ENCODE assay signal across 18 cellular contexts in genomic region chr12:116431677-116432300, GRCh38.
DNase-seq lines count a peak whose midpoint lies in the region; ATAC-seq and TF ChIP-seq lines count a peak whose summit lies in the region.
"Had no signal": no experiment of that assay in that cellular context is flagged by ENCODE, and none has a peak within 500 bp of the region (broad histone marks: within the 10 kb centered on the region; RNA-seq: fewer than 3 reads in every experiment).

No MANE protein-coding gene starts in this region.

- no peaks in the 10 kb centered on the region for H3K27me3 Mint-ChIP-seq in osteocyte (ENCODE audit: unreplicated experiment)

- peaks cover 46% of the 10 kb centered on the region for H3K4me1 ChIP-seq in Panc1 (ENCODE audit: control insufficient read depth, insufficient read depth, low read length)
- peaks cover 12 to 48% (median 36%) of the 10 kb centered on the region in 4 donors for H3K4me1 ChIP-seq in esophagus muscularis mucosa

- peaks cover 3% of the 10 kb centered on the region for H3K36me3 Mint-ChIP-seq in osteocyte (ENCODE audit: unreplicated experiment)

- in situ Hi-C loops in Panc1 (cut with HindIII; ENCODE audit: low pct_unique_long_range_greater_than_20kb, low sequenced_read_pairs) = no loop called here

- H3K9me3 ChIP-seq in AG04450 (ENCODE audit: control insufficient read depth, insufficient read depth, low read length) (peaks cover 9% of the 10 kb centered on the region), Panc1 (ENCODE audit: control insufficient read depth, insufficient read depth, low read depth, low read length) (no peaks in the 10 kb centered on the region; the same call in 1 of the 2 replicates), esophagus muscularis mucosa (peaks cover 0 to 7% (median 3%) of the 10 kb centered on the region in 4 donors)
- H3K9me3 ChIP-seq: SJCRH30 had no signal

- H3K27me3 ChIP-seq in AG04450 (ENCODE audit: control insufficient read depth, insufficient read depth, low read length) (no peaks in the 10 kb centered on the region), Panc1 (ENCODE audit: control insufficient read depth, insufficient read depth, low read length) (no peaks in the 10 kb centered on the region), esophagus muscularis mucosa (no peaks in the 10 kb centered on the region), dorsolateral prefrontal cortex (peaks cover 0 to 6% (median 0%) of the 10 kb centered on the region in 45 donors)
- H3K27me3 ChIP-seq: BLaER1 treated with 17β-estradiol and CSF1 and Interleukin-3, amounts not matched to agents 10 nM and 100 nM; SJCRH30 had no signal

- H3K4me3 Mint-ChIP-seq in osteocyte (ENCODE audit: unreplicated experiment) = no peak overlapping the region
- H3K4me3 Mint-ChIP-seq: H9 had no signal

- CTCF ChIA-PET in AG04450 (lab: Charles Lee) = no interaction called here
- CTCF ChIA-PET in Panc1 (lab: Charles Lee) = no interaction called here

- H3K4me1 Mint-ChIP-seq in osteocyte (ENCODE audit: unreplicated experiment) = peaks cover 67% of the 10 kb centered on the region

- ATAC-seq in Panc1 (no peak), GM21390 (IDR thresholded peaks at IDR 0.05; ENCODE audit: unreplicated experiment) (no peak)

- H3K4me3 ChIP-seq in AG04450 (ENCODE audit: low read depth, low read length) (no peak overlapping the region), Panc1 (ENCODE audit: low read depth in 2 of 2, low read length in 2 of 2) (no peak overlapping the region), esophagus muscularis mucosa (no peak overlapping the region), dorsolateral prefrontal cortex (no peak overlapping the region)
- H3K4me3 ChIP-seq: BLaER1 treated with 17β-estradiol and CSF1 and Interleukin-3, amounts not matched to agents 10 nM and 100 nM; SJCRH30 had no signal

- no peaks in the 10 kb centered on the region for H3K36me3 ChIP-seq in Panc1 (ENCODE audit: control insufficient read depth, insufficient read depth, low read length)
- no peaks in the 10 kb centered on the region for H3K36me3 ChIP-seq in esophagus muscularis mucosa
- H3K36me3 ChIP-seq: BLaER1 treated with 17β-estradiol and CSF1 and Interleukin-3, amounts not matched to agents 10 nM and 100 nM; SJCRH30 had no signal

- POLR2A ChIA-PET in AG04450 (lab: Yijun Ruan, JAX) (no interaction called here), Panc1 (lab: Charles Lee) (no interaction called here)

- H3K27ac ChIP-seq in AG04450 (ENCODE audit: low read depth, low read length) (peak overlapping the region; percentile 21), Panc1 (ENCODE audit: low read length) (peak overlapping the region; percentile 82), esophagus muscularis mucosa (replicated peaks in 1 of 4) (peak overlapping the region; percentile 46 to 83 (median 56)), dorsolateral prefrontal cortex (no peak overlapping the region)
- H3K27ac ChIP-seq: BLaER1 treated with 17β-estradiol and CSF1 and Interleukin-3, amounts not matched to agents 10 nM and 100 nM; HL-60; SJCRH30 had no signal

- 89% methylated on average over 13 of the region's 13 CpGs for WGBS in esophagus muscularis mucosa

- no peak for TF ChIP-seq CTCF in AG04450 (IDR thresholded peaks at IDR 0.05; ENCODE audit: low read depth, low read length)
- TF ChIP-seq CTCF in Panc1 (IDR thresholded peaks at IDR 0.05) = no peak
- TF ChIP-seq CTCF in esophagus muscularis mucosa (IDR thresholded peaks at IDR 0.05) = no peak
- no peak for TF ChIP-seq CTCF in osteocyte (IDR thresholded peaks at IDR 0.05)
- TF ChIP-seq CTCF in dorsolateral prefrontal cortex (IDR thresholded peaks at IDR 0.05 in 54 of 56, conservative IDR thresholded peaks at IDR 0.05 in 2 of 56; ENCODE audit: low read depth in 1 of 56, partially characterized antibody in 56 of 56) = no peak

- DNase-seq in AG04450 (ENCODE audit: low read depth, low spot score) (no peak), Panc1 (ENCODE audit: low read depth, low spot score) (no peak), esophagus muscularis mucosa (ENCODE audit: extremely low spot score) (no peak), osteocyte (ENCODE audit: extremely low spot score, unreplicated experiment) (no peak), NCI-H82 (lab: John Stamatoyannopoulos, UW) (no peak), dorsolateral prefrontal cortex (no peak), COLO829 (ENCODE audit: low spot score) (no peak)
- DNase-seq: H9; MV-4-11; NCI-H1417; NCI-H187 treated with DMSO at 0.1 percent for 48 hours; NCI-H526 treated with DMSO at 0.1 percent for 48 hours; NK-92 treated with Interleukin-12 subunit alpha and Interleukin-12 subunit beta, amount 100 ng/mL, for 24 hours; OCI-M1; SJCRH30 had no signal

- no peak for TF ChIP-seq POLR2A in esophagus muscularis mucosa (IDR thresholded peaks at IDR 0.05; ENCODE audit: low read depth)

- intact Hi-C loops in Panc1 (cut with micrococcal nuclease; ENCODE audit: unreplicated experiment) = no loop called here
- intact Hi-C loops in esophagus muscularis mucosa (cut with DNase I) = loop anchor here (10.0 kb wide), 1 partner anchor 117 kb away; no protein-coding TSS in a partner anchor
- intact Hi-C loops in dorsolateral prefrontal cortex (cut with DNase I) = no loop called here

- TF ChIP-seq EP300 in esophagus muscularis mucosa (IDR thresholded peaks at IDR 0.05) = no peak

- no TSS peak for BruUV-seq in Panc1 (replicated peaks; lab: Mats Ljungman, UMichigan)

- H3K27ac Mint-ChIP-seq in osteocyte (ENCODE audit: unreplicated experiment) = peak overlapping the region; percentile 96
- H3K27ac Mint-ChIP-seq: H9 had no signal

- H3K9me3 Mint-ChIP-seq in osteocyte (ENCODE audit: unreplicated experiment) = no peaks in the 10 kb centered on the region

Comparison
In these comparisons a context has a peak if more than half of its experiments do, and no peak if none do; other contexts are left out.
1. H3K27ac ChIP-seq: peak in AG04450 (single experiment), Panc1 (single experiment) and esophagus muscularis mucosa (4 of 4); none in dorsolateral prefrontal cortex (0 of 59).